ENCODE assay signal across 6 cellular contexts in the genomic region with DNA sequence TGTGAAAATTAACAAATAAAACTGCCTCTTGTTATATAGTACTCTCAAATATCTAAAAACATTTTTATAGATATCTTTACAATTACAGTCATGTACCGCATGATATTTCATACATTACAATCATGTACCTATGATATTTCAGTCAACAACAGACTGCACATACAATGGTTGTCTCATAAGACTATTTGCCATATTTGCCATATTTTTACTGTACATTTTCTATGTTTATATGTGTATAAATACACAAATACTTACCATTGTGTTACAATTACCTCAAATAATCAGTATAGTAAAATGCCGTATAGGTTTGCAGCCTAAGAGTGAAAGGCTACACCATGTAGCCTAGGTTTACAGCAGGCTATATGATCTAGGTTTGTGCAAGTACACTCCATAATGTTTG.
"Had no signal": no experiment of that assay in that cellular context is flagged by ENCODE, and none has a peak within 500 bp of the region (broad histone marks: within the 10 kb centered on the region; RNA-seq: fewer than 3 reads in every experiment).

No MANE protein-coding gene starts in this region.

- H3K27ac ChIP-seq: HL-60, KMS-11 had no signal

- H3K4me3 ChIP-seq: K562 had no signal

- DNase-seq: IMR-90, KBM-7, KG1 had no signal
